Comparison of ENCODE assay signal across 6 cellular contexts in the genomic region with DNA sequence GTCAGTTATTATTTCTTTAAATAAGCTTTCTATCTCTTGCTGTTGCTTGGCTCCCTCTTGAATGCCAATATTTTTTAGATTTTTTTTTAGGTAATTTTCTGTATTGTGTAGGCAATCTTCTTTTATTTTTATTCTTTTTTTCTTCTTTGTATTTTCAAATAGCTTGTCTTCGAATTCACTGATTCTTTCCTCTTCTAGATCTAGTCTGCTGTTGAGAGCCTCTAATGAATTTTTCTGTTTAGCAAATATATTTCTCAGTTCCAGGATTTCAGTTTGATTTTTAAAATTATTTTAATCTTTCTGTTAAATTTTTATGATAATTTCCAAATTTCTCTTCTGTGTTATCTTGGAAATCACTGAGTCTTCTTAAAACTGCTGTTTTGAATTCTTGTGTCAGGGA. TPM values are rescaled to one million over a fixed set of nuclear protein-coding genes. Genes with fewer than 3 reads are reported as not detected.
"Had no signal": no experiment of that assay in that cellular context is flagged by ENCODE, and none has a peak within 500 bp of the region (broad histone marks: within the 10 kb centered on the region; RNA-seq: fewer than 3 reads in every experiment).

No MANE protein-coding gene starts in this region.

- FAIRE-seq: HTR-8/SVneo had no signal

- H3K9ac ChIP-seq: GM23248 had no signal

- H2AFZ ChIP-seq: GM23248 had no signal

- DNase-seq: GM23248, GOT3, H7, IMR-90 had no signal

- H3K4me1 ChIP-seq: HAP-1 had no signal

- H3K27ac ChIP-seq: GM23248 had no signal

- H3K4me3 ChIP-seq: GM23248, HAP-1 had no signal

- H3K9me3 ChIP-seq: HAP-1 had no signal

- H3K36me3 ChIP-seq: HAP-1 had no signal

RNA-seq across cellular contexts. Expression of gene GPRIN3, which starts 39.8 kb away (rescaled TPM):
- total RNA-seq: GM23248 had no signal
- polyA plus RNA-seq: IMR-90 had no signal
